Comparison of ENCODE assay signal across 18 cellular contexts in the genomic region with DNA sequence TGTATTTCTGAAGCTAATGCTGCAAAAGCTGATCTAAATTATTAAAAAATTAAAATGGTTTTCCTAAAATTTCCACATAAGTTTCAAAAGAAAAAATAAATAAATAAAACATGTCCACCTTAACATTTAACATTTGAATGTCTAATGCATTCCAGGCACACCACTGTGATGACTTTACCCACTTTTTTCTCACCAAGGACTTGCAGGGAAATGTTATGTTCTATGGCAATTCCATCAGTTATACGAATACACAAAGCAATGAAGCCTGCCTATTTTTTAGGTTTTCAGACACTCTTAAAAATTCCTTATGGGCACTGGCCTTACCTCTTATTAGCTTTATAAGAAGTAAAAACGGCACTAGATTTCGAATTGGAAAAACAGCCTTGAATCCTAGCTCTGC. TPM values are rescaled to one million over a fixed set of nuclear protein-coding genes. Genes with fewer than 3 reads are reported as not detected.
A peak's percentile ranks its signal among the peaks of the same experiment; 100 is the strongest.
DNase-seq lines count a peak whose midpoint lies in the region; ATAC-seq and TF ChIP-seq lines count a peak whose summit lies in the region.
"Had no signal": no experiment of that assay in that cellular context is flagged by ENCODE, and none has a peak within 500 bp of the region (broad histone marks: within the 10 kb centered on the region; RNA-seq: fewer than 3 reads in every experiment).

No MANE protein-coding gene starts in this region.

- no TSS peak for BruUV-seq in PC-3 (replicated peaks; lab: Mats Ljungman, UMichigan)

- H3F3A ChIP-seq in PC-3 (ENCODE audit: low read length, unreplicated experiment): no peaks in the 10 kb centered on the region

- H3K9me3 ChIP-seq in PC-3 (ENCODE audit: low read length) (no peaks in the 10 kb centered on the region), endodermal cell (ENCODE audit: control insufficient read depth, low read length) (peaks cover 6% of the 10 kb centered on the region)
- H3K9me3 ChIP-seq: A549 had no signal

- no peak overlapping the region for H3K27ac Mint-ChIP-seq in endodermal cell
- no peak overlapping the region for H3K27ac Mint-ChIP-seq in activated CD8-positive, alpha-beta memory T cell treated with anti-CD3 and anti-CD28 coated beads, Interleukin-2, amount 10 ng/mL, durations not matched to agents 7 days and 5 days

- POLR2A ChIA-PET in PC-3 (lab: Charles Lee; ENCODE audit: unreplicated experiment): no interaction called here

- H3K9me2 ChIP-seq in PC-3 (replicated peaks; ENCODE audit: low read length): no peaks in the 10 kb centered on the region

- H3K36me3 ChIP-seq in PC-3 (ENCODE audit: low read depth, low read length) (no peaks in the 10 kb centered on the region), endodermal cell (ENCODE audit: control insufficient read depth, insufficient read depth, low read length) (no peaks in the 10 kb centered on the region)

- no peak overlapping the region for H3K9ac ChIP-seq in PC-3 (ENCODE audit: low read length)
- no peak overlapping the region for H3K9ac ChIP-seq in endodermal cell (ENCODE audit: extremely low read depth, low read length, poor library complexity, severe bottlenecking)

- 0 out of 2 replicates have a peak overlapping the region, but pooled peaks have one; percentile 61 for H3K4me2 ChIP-seq in PC-3 (ENCODE audit: low read length)

- peaks cover 99% of the 10 kb centered on the region for H3K79me2 ChIP-seq in PC-3 (ENCODE audit: low read length)

- H3K4me3 ChIP-seq in PC-3 (ENCODE audit: low read length): no peak overlapping the region
- no peak overlapping the region for H3K4me3 ChIP-seq in choroid plexus epithelial cell (ENCODE audit: low read depth, low read length)
- H3K4me3 ChIP-seq in endodermal cell (ENCODE audit: low read length): no peak overlapping the region
- H3K4me3 ChIP-seq: A549, SK-N-MC had no signal

- ATAC-seq in PC-3: no peak
- no peak for ATAC-seq in HG02884 (IDR thresholded peaks at IDR 0.05; ENCODE audit: unreplicated experiment)
- ATAC-seq in activated CD8-positive, alpha-beta memory T cell treated with anti-CD3 and anti-CD28 coated beads, Interleukin-2, amount 10 ng/mL, durations not matched to agents 7 days and 5 days: no peak
- ATAC-seq: A549, Panc1 had no signal

- CTCF ChIA-PET in PC-3 (lab: Charles Lee): no interaction called here
- CTCF ChIA-PET in activated CD8-positive, alpha-beta memory T cell treated with anti-CD3 and anti-CD28 coated beads, Interleukin-2, amount 10 ng/mL, durations not matched to agents 7 days and 5 days (lab: Charles Lee): no interaction called here

- peaks cover 29% of the 10 kb centered on the region for H3K36me3 Mint-ChIP-seq in endodermal cell (ENCODE audit: low read depth)
- peaks cover 2% of the 10 kb centered on the region for H3K36me3 Mint-ChIP-seq in activated CD8-positive, alpha-beta memory T cell treated with anti-CD3 and anti-CD28 coated beads, Interleukin-2, amount 10 ng/mL, durations not matched to agents 7 days and 5 days

- no peaks in the 10 kb centered on the region for H3K9me3 Mint-ChIP-seq in endodermal cell
- H3K9me3 Mint-ChIP-seq in activated CD8-positive, alpha-beta memory T cell treated with anti-CD3 and anti-CD28 coated beads, Interleukin-2, amount 10 ng/mL, durations not matched to agents 7 days and 5 days (ENCODE audit: low read depth): no peaks in the 10 kb centered on the region
- H3K9me3 Mint-ChIP-seq: H9 had no signal

- H3K27me3 ChIP-seq in PC-3 (ENCODE audit: low read length): no peaks in the 10 kb centered on the region
- no peaks in the 10 kb centered on the region for H3K27me3 ChIP-seq in endodermal cell (ENCODE audit: control insufficient read depth, insufficient read depth, low read length, poor library complexity, severe bottlenecking)

- H3K4me1 ChIP-seq in PC-3 (ENCODE audit: insufficient read depth, low read length): peaks cover 13% of the 10 kb centered on the region
- no peaks in the 10 kb centered on the region for H3K4me1 ChIP-seq in endodermal cell (ENCODE audit: control insufficient read depth, insufficient read depth, low read length)

- H3K27me3 Mint-ChIP-seq in endodermal cell (ENCODE audit: insufficient read depth): no peaks in the 10 kb centered on the region
- no peaks in the 10 kb centered on the region for H3K27me3 Mint-ChIP-seq in activated CD8-positive, alpha-beta memory T cell treated with anti-CD3 and anti-CD28 coated beads, Interleukin-2, amount 10 ng/mL, durations not matched to agents 7 days and 5 days

- 94 to 100% methylated on average over 3 of the region's 3 CpGs for WGBS in endodermal cell (ENCODE audit: insufficient coverage in 1 of 2, insufficient read length in 1 of 2), 2 experiments

- DNase-seq in ELR (ENCODE audit: low read depth): peak; percentile 17
- no peak for DNase-seq in PC-3
- peak; percentile 33 for DNase-seq in choroid plexus epithelial cell (ENCODE audit: low read depth)
- peak; percentile 54 for DNase-seq in renal cortical epithelial cell (ENCODE audit: low read depth)
- no peak for DNase-seq in endodermal cell
- DNase-seq in activated CD8-positive, alpha-beta memory T cell treated with anti-CD3 and anti-CD28 coated beads, Interleukin-2, amount 10 ng/mL, durations not matched to agents 7 days and 5 days: no peak
- DNase-seq: C1 segment of cervical spinal cord, DMS 273 treated with DMSO at 0.1 percent for 48 hours, H9, KG1, NCI-H1048, NCI-H146, NCI-H2081 treated with DMSO at 0.1 percent for 48 hours, NCI-H510A treated with DMSO at 0.1 percent for 48 hours had no signal

- intact Hi-C loops in PC-3 (cut with micrococcal nuclease): no loop called here

- H2AFZ ChIP-seq in PC-3 (ENCODE audit: low read length): no peak overlapping the region

- H3K4me1 Mint-ChIP-seq in endodermal cell: peaks cover 48% of the 10 kb centered on the region
- no peaks in the 10 kb centered on the region for H3K4me1 Mint-ChIP-seq in activated CD8-positive, alpha-beta memory T cell treated with anti-CD3 and anti-CD28 coated beads, Interleukin-2, amount 10 ng/mL, durations not matched to agents 7 days and 5 days

- H4K20me1 ChIP-seq in PC-3 (ENCODE audit: low read length): no peaks in the 10 kb centered on the region; the same call in 1 of the 2 replicates

- H3K27ac ChIP-seq in PC-3 (ENCODE audit: low read length): no peak overlapping the region
- no peak overlapping the region for H3K27ac ChIP-seq in endodermal cell (ENCODE audit: low read depth, low read length)
- H3K27ac ChIP-seq: A549, SK-N-MC had no signal

- TF ChIP-seq CTCF in PC-3 (conservative IDR thresholded peaks at IDR 0.05; ENCODE audit: low read depth, low read length) (no peak), choroid plexus epithelial cell (conservative IDR thresholded peaks at IDR 0.05; ENCODE audit: low read depth, low read length) (no peak), endodermal cell (conservative IDR thresholded peaks at IDR 0.05) (no peak)

- H3K4me3 Mint-ChIP-seq in endodermal cell: no peak overlapping the region
- H3K4me3 Mint-ChIP-seq in activated CD8-positive, alpha-beta memory T cell treated with anti-CD3 and anti-CD28 coated beads, Interleukin-2, amount 10 ng/mL, durations not matched to agents 7 days and 5 days: no peak overlapping the region
- H3K4me3 Mint-ChIP-seq: H9 had no signal

RNA-seq across cellular contexts. Expression of gene TSC22D1, which starts 10.2 kb away (rescaled TPM):
- total RNA-seq in PC-3 (2014; rRNA removed) (163 and 194 TPM in 2 replicates), renal cortical epithelial cell (76.4 and 259 TPM in 2 replicates), endodermal cell (100 to 1,000 TPM in 1 of 2 donors, 10 to 100 TPM in 1; 95.9 to 107 TPM)
- polyA plus RNA-seq in endodermal cell (2013, experiment 1 of 2): 104 TPM
- polyA plus RNA-seq in endodermal cell (2013, experiment 2 of 2): 104 TPM
- total RNA-seq in activated CD8-positive, alpha-beta memory T cell treated with anti-CD3 and anti-CD28 coated beads, Interleukin-2, amount 10 ng/mL, durations not matched to agents 7 days and 5 days: 10 to 100 TPM in 1 of 2 experiments, 1 to 10 TPM in 1; 8.0 to 17.9 TPM

Comparison
In these comparisons a context has a peak if more than half of its experiments do, and no peak if none do; other contexts are left out.
1. DNase-seq: peak in ELR (single experiment), choroid plexus epithelial cell (single experiment) and renal cortical epithelial cell (single experiment); none in PC-3 (single experiment), endodermal cell (single experiment) and activated CD8-positive, alpha-beta memory T cell treated with anti-CD3 and anti-CD28 coated beads, Interleukin-2, amount 10 ng/mL, durations not matched to agents 7 days and 5 days (single experiment).